ENCODE assay signal across 8 cellular contexts in the genomic region with DNA sequence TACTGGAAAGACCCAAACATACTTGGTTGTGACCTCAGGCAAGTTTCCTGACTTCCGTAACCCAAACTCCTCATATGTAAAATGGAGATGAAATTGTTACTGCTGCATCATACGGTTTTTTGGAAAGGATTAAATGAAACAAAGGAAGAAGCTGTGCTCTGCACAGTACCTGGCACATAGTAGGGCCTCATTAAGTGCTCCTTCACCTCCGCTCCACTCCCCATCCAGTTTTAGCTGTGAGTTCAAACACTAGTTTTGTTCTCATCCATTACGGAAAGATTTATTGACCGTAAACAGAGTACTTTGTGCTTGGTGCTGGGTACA. TPM values are rescaled to one million over a fixed set of nuclear protein-coding genes. Genes with fewer than 3 reads are reported as not detected.
DNase-seq lines count a peak whose midpoint lies in the region; ATAC-seq and TF ChIP-seq lines count a peak whose summit lies in the region.

No MANE protein-coding gene starts in this region.

- peak overlapping the region; percentile 90 for H3K4me3 ChIP-seq in AG10803 (ENCODE audit: low read length)
- peak overlapping the region in 3 of 4 donors; percentile 23 to 83 (median 63) for H3K4me3 ChIP-seq in adrenal gland
- peak overlapping the region; percentile 83 for H3K4me3 ChIP-seq in kidney epithelial cell (ENCODE audit: low read depth, low read length)
- peak overlapping the region; percentile 52 to 55 (median 53) for H3K4me3 ChIP-seq in thyroid gland (replicated peaks in 1 of 3)

- H3K27ac ChIP-seq in adrenal gland (peak overlapping the region; percentile 28 to 93 (median 88)), thyroid gland (peak overlapping the region; percentile 83 to 98 (median 91))

- H3K36me3 ChIP-seq in adrenal gland (replicated peaks in 1 of 2) (peaks cover 0 to 10% of the 10 kb centered on the region in 2 donors), kidney epithelial cell (ENCODE audit: control insufficient read depth, insufficient read depth, low read length) (no peaks in the 10 kb centered on the region), thyroid gland (no peaks in the 10 kb centered on the region)

- H3K9me3 ChIP-seq in adrenal gland (replicated peaks in 1 of 3): no peaks in the 10 kb centered on the region
- H3K9me3 ChIP-seq in thyroid gland: no peaks in the 10 kb centered on the region

- no peaks in the 10 kb centered on the region for H3K27me3 ChIP-seq in adrenal gland
- no peaks in the 10 kb centered on the region for H3K27me3 ChIP-seq in kidney epithelial cell (ENCODE audit: control insufficient read depth, insufficient read depth, low read length)
- no peaks in the 10 kb centered on the region for H3K27me3 ChIP-seq in thyroid gland

- DNase-seq in AG10803 (ENCODE audit: low read depth): no peak
- DNase-seq in adrenal gland: no peak
- DNase-seq in kidney epithelial cell (ENCODE audit: low read depth): no peak
- DNase-seq in thyroid gland: no peak
- no peak for DNase-seq in NCI-H510A (lab: John Stamatoyannopoulos, UW)

- TF ChIP-seq POLR2A in adrenal gland (IDR thresholded peaks at IDR 0.05) (no peak), thyroid gland (IDR thresholded peaks at IDR 0.05) (no peak)

- 21 to 28% (median 24%) methylated on average over 5 of the region's 5 CpGs for WGBS in adrenal gland, 4 donors
- 23 to 30% methylated on average over 5 of the region's 5 CpGs for WGBS in thyroid gland, 2 donors

- ATAC-seq in HG02642 (IDR thresholded peaks at IDR 0.05; ENCODE audit: poor library complexity, unreplicated experiment) (peak; percentile 18), HG03442 (IDR thresholded peaks at IDR 0.05; ENCODE audit: unreplicated experiment) (no peak), HG02970 (IDR thresholded peaks at IDR 0.05; ENCODE audit: low FRiP score, unreplicated experiment) (no peak)

- intact Hi-C loops in adrenal gland (cut with DNase I) (no loop called here), thyroid gland (cut with DNase I) (no loop called here)

- TF ChIP-seq CTCF in AG10803 (conservative IDR thresholded peaks at IDR 0.05; ENCODE audit: low read length) (no peak), adrenal gland (IDR thresholded peaks at IDR 0.05) (no peak), kidney epithelial cell (IDR thresholded peaks at IDR 0.05; ENCODE audit: insufficient read depth, low read length, poor library complexity, severe bottlenecking) (no peak), thyroid gland (IDR thresholded peaks at IDR 0.05) (no peak)

- peaks cover 8 to 34% of the 10 kb centered on the region in 2 donors for H3K4me1 ChIP-seq in adrenal gland (replicated peaks in 1 of 2)
- peaks cover 39 to 41% of the 10 kb centered on the region in 2 donors for H3K4me1 ChIP-seq in thyroid gland

RNA-seq across cellular contexts. Expression of gene ICE2, which starts 0.4 kb away (rescaled TPM):
- total RNA-seq in adrenal gland: 10 to 100 TPM; 13.6 to 53.7 (median 38.3) TPM
- 10 to 100 TPM; 14.2 to 42.2 (median 15.6) TPM for polyA plus RNA-seq in adrenal gland
- total RNA-seq in kidney epithelial cell: 18.6 and 34.8 TPM in 2 replicates
- total RNA-seq in thyroid gland: 10 to 100 TPM; 52.6 to 84.5 (median 59.5) TPM
